1 cellular context compared by ENCODE assay signal in the genomic region with DNA sequence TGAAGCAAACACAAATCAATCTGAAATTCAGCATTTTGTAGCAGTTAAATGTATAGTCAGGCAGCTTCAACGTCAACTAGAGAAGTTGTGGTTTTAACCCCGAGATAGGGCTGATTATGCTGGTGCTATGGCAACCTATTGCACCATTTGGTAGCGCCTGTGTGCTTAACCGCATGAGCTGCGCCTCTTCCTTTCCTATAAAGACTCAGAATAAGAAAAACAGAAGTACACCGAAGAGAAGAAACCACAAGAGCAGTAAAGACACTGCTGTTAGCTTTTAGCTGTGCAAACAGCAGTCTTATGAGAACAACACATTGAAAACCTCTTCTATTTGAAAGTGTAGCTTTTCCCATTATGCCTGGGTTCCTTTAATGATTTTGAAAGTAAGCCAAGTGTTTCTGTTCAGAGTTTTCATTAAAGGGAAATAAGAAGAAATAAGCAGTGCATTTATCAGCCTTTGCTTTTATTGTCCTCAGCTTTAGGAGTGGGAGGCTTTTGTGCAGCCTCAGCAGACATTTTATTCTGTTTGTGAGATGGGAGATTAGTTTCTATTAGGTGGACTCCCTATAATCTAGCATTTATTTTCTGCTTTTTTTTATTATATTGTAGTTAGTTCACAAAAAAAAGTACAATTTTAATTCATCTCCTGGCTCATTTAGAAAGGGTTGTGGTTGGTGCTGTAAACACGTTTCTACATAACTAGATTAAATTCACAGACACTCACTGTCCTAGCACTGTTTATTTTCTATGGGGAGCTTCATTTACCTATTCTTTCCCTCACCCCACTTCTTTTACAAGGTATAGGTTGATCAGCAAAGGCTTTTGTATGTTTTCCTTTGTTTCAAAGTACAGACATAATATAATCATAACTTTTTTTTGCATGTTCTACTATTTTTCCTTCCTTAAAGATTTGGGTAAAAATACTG.
TF ChIP-seq lines count a peak whose summit lies in the region.

No MANE protein-coding gene starts in this region.

TF ChIP-seq in SK-N-SH, 30 proteins besides CTCF, POLR2A, EP300 and RAD21 (continued from another document):
- TF ChIP-seq TCF12 (IDR thresholded peaks at IDR 0.05) (peak; percentile 63), FOXM1 (IDR thresholded peaks at IDR 0.05; ENCODE audit: low read depth) (0 out of 2 replicates have a peak, but pooled peaks have one; percentile 27), EZH2phosphoT487 (IDR thresholded peaks at IDR 0.05; ENCODE audit: borderline replicate concordance, low read depth) (no peak), NFIC (IDR thresholded peaks at IDR 0.05; ENCODE audit: borderline replicate concordance) (peak; percentile 50; the same call in 1 of the 2 replicates), SIN3A (IDR thresholded peaks at IDR 0.05; ENCODE audit: borderline replicate concordance, low read depth, low read length) (no peak)
- TF ChIP-seq, protein P1, sequence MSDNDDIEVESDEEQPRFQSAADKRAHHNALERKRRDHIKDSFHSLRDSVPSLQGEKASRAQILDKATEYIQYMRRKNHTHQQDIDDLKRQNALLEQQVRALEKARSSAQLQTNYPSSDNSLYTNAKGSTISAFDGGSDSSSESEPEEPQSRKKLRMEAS (IDR thresholded peaks at IDR 0.05; ENCODE audit: low read depth): peak; percentile 39; the same call in 1 of the 2 replicates
